ENCODE assay signal across 8 cellular contexts in the genomic region with DNA sequence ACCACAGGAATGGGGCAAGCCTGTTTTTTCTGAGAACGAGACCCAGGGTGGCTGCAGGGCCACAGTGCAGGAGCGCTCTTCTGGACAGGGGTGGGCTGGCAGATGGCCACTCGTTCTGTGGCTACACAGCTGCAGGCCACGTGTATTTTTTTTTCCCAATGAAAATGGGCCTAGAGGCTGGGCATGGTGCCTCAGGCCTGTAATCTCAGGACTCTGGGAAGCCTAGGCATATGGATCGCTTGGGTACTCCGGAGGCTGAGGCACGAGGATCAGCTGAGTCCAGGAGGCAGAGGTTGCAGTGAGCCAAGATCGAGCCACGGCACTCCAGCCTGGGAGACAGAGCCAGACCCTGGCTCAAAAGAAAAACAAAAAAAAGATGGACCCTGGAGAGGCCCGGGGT. TPM values are rescaled to one million over a fixed set of nuclear protein-coding genes. Genes with fewer than 3 reads are reported as not detected.
DNase-seq lines count a peak whose midpoint lies in the region; ATAC-seq and TF ChIP-seq lines count a peak whose summit lies in the region.

No MANE protein-coding gene starts in this region.

- TF ChIP-seq POLR2A in esophagus squamous epithelium (IDR thresholded peaks at IDR 0.05), result no peak
- TF ChIP-seq POLR2A in prostate gland (IDR thresholded peaks at IDR 0.05), result no peak

- H3K9me3 ChIP-seq in esophagus squamous epithelium (no peaks in the 10 kb centered on the region), prostate gland (no peaks in the 10 kb centered on the region)

- H3K4me3 ChIP-seq in GM06990 (replicated peaks; ENCODE audit: low read depth, low read length), result peak overlapping the region; percentile 34; the same call in 1 of the 2 replicates
- H3K4me3 ChIP-seq in esophagus squamous epithelium, result peak overlapping the region; percentile 2 to 63 (median 47)
- peak overlapping the region; percentile 12 to 32 for H3K4me3 ChIP-seq in prostate gland

- ATAC-seq in GM18870 (IDR thresholded peaks at IDR 0.05; ENCODE audit: unreplicated experiment), result no peak

- H3K36me3 ChIP-seq in GM06990 (ENCODE audit: control insufficient read depth, insufficient read depth, low read length) (peaks cover 6% of the 10 kb centered on the region), esophagus squamous epithelium (peaks cover 0 to 72% (median 4%) of the 10 kb centered on the region in 3 donors), prostate gland (peaks cover 0 to 7% of the 10 kb centered on the region in 2 donors)

- WGBS in esophagus squamous epithelium, 2 donors, result 38 to 44% methylated on average over 9 of the region's 10 CpGs
- WGBS in prostate gland, result 25% methylated on average over 9 of the region's 10 CpGs

- peaks cover 15 to 41% (median 17%) of the 10 kb centered on the region in 3 donors for H3K4me1 ChIP-seq in esophagus squamous epithelium
- H3K4me1 ChIP-seq in prostate gland (replicated peaks), result peaks cover 3% of the 10 kb centered on the region

- H3K27me3 ChIP-seq in GM06990 (replicated peaks; ENCODE audit: control insufficient read depth, insufficient read depth, low read length) (no peaks in the 10 kb centered on the region), esophagus squamous epithelium (no peaks in the 10 kb centered on the region), prostate gland (replicated peaks; ENCODE audit: insufficient read depth) (no peaks in the 10 kb centered on the region)

- H3K27ac ChIP-seq in esophagus squamous epithelium (peak overlapping the region in 3 of 4 donors; percentile 56 to 73 (median 73)), prostate gland (peak overlapping the region in 1 of 2 donors; percentile 20)

- TF ChIP-seq CTCF in GM06990 (IDR thresholded peaks at IDR 0.05; ENCODE audit: insufficient read depth, low read length, poor library complexity, severe bottlenecking) (no peak), esophagus squamous epithelium (IDR thresholded peaks at IDR 0.05) (no peak), prostate gland (IDR thresholded peaks at IDR 0.05) (no peak)

- intact Hi-C loops in esophagus squamous epithelium (cut with DNase I) (no loop called here), prostate gland (cut with DNase I) (loop anchor here (5.0 kb wide), 1 partner anchor 50 kb away; no protein-coding TSS in a partner anchor)

- no peak for DNase-seq in GM06990 (ENCODE audit: extremely low read depth, insufficient read length)
- peak; percentile 18 for DNase-seq in LHCN-M2 (ENCODE audit: low read depth)
- DNase-seq in esophagus squamous epithelium (lab: John Stamatoyannopoulos, UW), result no peak
- no peak for DNase-seq in prostate gland (ENCODE audit: low spot score)
- DNase-seq in LoVo (ENCODE audit: low spot score), result no peak
- no peak for DNase-seq in middle frontal gyrus (ENCODE audit: extremely low spot score, low spot score)
- DNase-seq in RKO (ENCODE audit: low spot score), result no peak

RNA-seq across cellular contexts. Expression of a gene that starts 6.8 kb away (rescaled TPM):
- 14.6 and 23.7 TPM in 2 replicates for total RNA-seq in LHCN-M2 (2014; rRNA removed)
- polyA plus RNA-seq in LHCN-M2 (2012), result 5.5 TPM
- total RNA-seq in esophagus squamous epithelium, result 10 to 100 TPM in 2 of 4 donors, 1 to 10 TPM in 2; 5.9 to 17.2 (median 10.6) TPM
- 10 to 100 TPM; 32.6 to 96.7 TPM for total RNA-seq in prostate gland

RNA-seq across cellular contexts. Expression of a gene that starts 12.8 kb away (rescaled TPM):
- total RNA-seq in LHCN-M2 (2014; rRNA removed) (13.2 and 17.2 TPM in 2 replicates), esophagus squamous epithelium (10 to 100 TPM; 14.7 to 22.6 (median 19.7) TPM), prostate gland (10 to 100 TPM; 12.3 to 24.0 TPM)
- polyA plus RNA-seq in LHCN-M2 (2012), result 15.3 TPM

RNA-seq across cellular contexts. Expression of a gene that starts 23.1 kb away (rescaled TPM):
- total RNA-seq in LHCN-M2 (2014; rRNA removed), result not detected in 2 replicates
- not detected for polyA plus RNA-seq in LHCN-M2 (2012)
- total RNA-seq in esophagus squamous epithelium, result not detected
- 10 to 100 TPM; 26.0 to 45.2 TPM for total RNA-seq in prostate gland

RNA-seq across cellular contexts. Expression of a gene that starts 36.6 kb away (rescaled TPM):
- 0.06 TPM in 2 replicates for total RNA-seq in LHCN-M2 (2014; rRNA removed)
- 0.06 TPM for polyA plus RNA-seq in LHCN-M2 (2012)
- total RNA-seq in esophagus squamous epithelium, result under 1 TPM in 1 of 4 donors, not detected in 3; 0.95 TPM
- 1 to 10 TPM in 1 of 2 donors, not detected in 1; 5.7 TPM for total RNA-seq in prostate gland

RNA-seq across cellular contexts. Expression of a gene that starts 56.0 kb away (rescaled TPM):
- total RNA-seq in LHCN-M2 (2014; rRNA removed), result 46.4 and 54.4 TPM in 2 replicates
- polyA plus RNA-seq in LHCN-M2 (2012), result 45.1 TPM
- 10 to 100 TPM; 21.6 to 46.9 (median 37.8) TPM for total RNA-seq in esophagus squamous epithelium
- 100 to 1,000 TPM in 1 of 2 donors, 10 to 100 TPM in 1; 99.6 to 132 TPM for total RNA-seq in prostate gland

Comparison
In these comparisons a context has a peak if more than half of its experiments do, and no peak if none do; other contexts are left out.
1. RNA of a gene that starts 23.1 kb away (total RNA-seq): 26.0 to 45.2 TPM in prostate gland; not detected in LHCN-M2 and not detected in esophagus squamous epithelium; every median in the first group is over 10 times any median in the second.
2. Peak in every context shown above with its lines, with median percentiles within 50 percentile points of each other: H3K4me3 ChIP-seq.